Comparison of ENCODE assay signal across 10 cellular contexts in genomic region chr22:19718255-19719054, GRCh38. TPM values are rescaled to one million over a fixed set of nuclear protein-coding genes. Genes with fewer than 3 reads are reported as not detected.
DNase-seq lines count a peak whose midpoint lies in the region; ATAC-seq, FAIRE-seq and TF ChIP-seq lines count a peak whose summit lies in the region.
"Had no signal": no experiment of that assay in that cellular context is flagged by ENCODE, and none has a peak within 500 bp of the region (broad histone marks: within the 10 kb centered on the region; RNA-seq: fewer than 3 reads in every experiment).

No MANE protein-coding gene starts in this region.

- TF ChIP-seq CTCF in Peyer's patch (IDR thresholded peaks at IDR 0.05) (peak in 1 of 6 experiments; percentile 3), heart left ventricle (IDR thresholded peaks at IDR 0.05) (peak in 2 of 12 donors; percentile 9 to 42)

- H3K9me3 ChIP-seq in Peyer's patch (no peaks in the 10 kb centered on the region), heart left ventricle (no peaks in the 10 kb centered on the region), skeletal muscle satellite cell (replicated peaks; ENCODE audit: low read length) (no peaks in the 10 kb centered on the region)

- intact Hi-C loops in heart left ventricle (cut with DNase I) = loop anchor here in 8 of 10 donors (1.0 to 10.0 kb wide), 8 partner anchors 36 to 424 kb away; partner anchors contain the start of genes CDC45 (in 1 of the 8), CLTCL1 (in 1 of the 8) and UFD1 (in 1 of the 8)

- no peak for FAIRE-seq in GM12891 (lab: Jason Lieb, UNC)

- H3K4me1 ChIP-seq in Peyer's patch (peaks cover 4 to 41% (median 12%) of the 10 kb centered on the region in 4 donors), heart left ventricle (peaks cover 0 to 92% (median 43%) of the 10 kb centered on the region in 12 donors), skeletal muscle satellite cell (ENCODE audit: control insufficient read depth, insufficient read depth, low read length) (peaks cover 18% of the 10 kb centered on the region)

- H3K27me3 ChIP-seq in Peyer's patch = peaks cover 0 to 28% of the 10 kb centered on the region in 2 donors
- H3K27me3 ChIP-seq in heart left ventricle = peaks cover 0 to 60% (median 10%) of the 10 kb centered on the region in 9 donors
- no peaks in the 10 kb centered on the region for H3K27me3 ChIP-seq in skeletal muscle satellite cell (ENCODE audit: control insufficient read depth, insufficient read depth, low read length)

- H3K4me3 ChIP-seq in Peyer's patch (peak overlapping the region; percentile 48 to 73 (median 65)), heart left ventricle (peak overlapping the region; percentile 61 to 83 (median 66)), skeletal muscle satellite cell (ENCODE audit: low read length) (peak overlapping the region; percentile 85)

- TF ChIP-seq POLR2A in Peyer's patch (IDR thresholded peaks at IDR 0.05) (no peak), heart left ventricle (IDR thresholded peaks at IDR 0.05) (peak; percentile 7 to 28), GM12891 (IDR thresholded peaks at IDR 0.05; ENCODE audit: low read depth, low read length) (no peak)

- ATAC-seq in heart left ventricle (peak in 3 of 4 donors; percentile 1 to 39 (median 9)), HG03108 (IDR thresholded peaks at IDR 0.05; ENCODE audit: unreplicated experiment) (no peak), HG03565 (IDR thresholded peaks at IDR 0.05; ENCODE audit: unreplicated experiment) (no peak)

- WGBS in heart left ventricle, 4 donors = 0 to 1% (median 1%) methylated on average over 51 to 105 of the region's 105 CpGs

- H3K9ac ChIP-seq in skeletal muscle satellite cell (ENCODE audit: low read depth, low read length) = peak overlapping the region; percentile 81

- peak overlapping the region; percentile 100 for H3K4me2 ChIP-seq in skeletal muscle satellite cell (ENCODE audit: low read length)

- H3K27ac ChIP-seq in Peyer's patch = peak overlapping the region in 3 of 4 donors; percentile 10 to 35 (median 25)
- peak overlapping the region; percentile 74 to 99 (median 91) for H3K27ac ChIP-seq in heart left ventricle

- no peaks in the 10 kb centered on the region for H3K36me3 ChIP-seq in Peyer's patch
- peaks cover 0 to 29% (median 14%) of the 10 kb centered on the region in 9 donors for H3K36me3 ChIP-seq in heart left ventricle
- peaks cover 15% of the 10 kb centered on the region for H3K36me3 ChIP-seq in skeletal muscle satellite cell (ENCODE audit: insufficient read depth, low read length)

- DNase-seq in NCI-H1436 (lab: John Stamatoyannopoulos, UW) (peak; percentile 26), NCI-H1436 treated with DMSO at 0.1 percent for 48 hours (lab: John Stamatoyannopoulos, UW) (no peak), Peyer's patch (no peak), heart left ventricle (peak in 1 of 5 donors; percentile 68), GM12891 (ENCODE audit: insufficient read length, low spot score) (no peak)

TF ChIP-seq in GM12891, 5 proteins besides CTCF, POLR2A, EP300 and RAD21:
- no peak for TF ChIP-seq POU2F2 (IDR thresholded peaks at IDR 0.05; ENCODE audit: low read depth, low read length)
- no peak for TF ChIP-seq POLR2AphosphoS5 (IDR thresholded peaks at IDR 0.05; ENCODE audit: low read depth, low read length)
- no peak for TF ChIP-seq TAF1 (IDR thresholded peaks at IDR 0.05; ENCODE audit: low read depth, low read length)

RNA-seq across cellular contexts. Expression of gene SEPTIN5, which starts 4.2 kb away (rescaled TPM):
- total RNA-seq in Peyer's patch (10 to 100 TPM in 1 of 4 donors, 1 to 10 TPM in 3; 2.8 to 20.6 (median 5.0) TPM), heart left ventricle (100 to 1,000 TPM in 7 of 9 donors, 10 to 100 TPM in 2; 88.3 to 272 (median 156) TPM)
- 100 to 1,000 TPM in 1 of 2 donors, 10 to 100 TPM in 1; 75.7 to 127 TPM for polyA plus RNA-seq in heart left ventricle
- total RNA-seq in skeletal muscle satellite cell (2012; rRNA removed) = 5.1 and 5.7 TPM in 2 replicates
- polyA plus RNA-seq in GM12891 (2012; ENCODE audit: low read depth, missing spikeins) = 0.74 TPM
- polyA plus RNA-seq: CD4-positive, CD25-positive, alpha-beta regulatory T cell had no signal

RNA-seq across cellular contexts. Expression of gene GP1BB, which starts 4.9 kb away (rescaled TPM):
- 1 to 10 TPM; 1.1 to 9.1 (median 2.0) TPM for total RNA-seq in Peyer's patch
- 10 to 100 TPM in 3 of 9 donors, 1 to 10 TPM in 3, not detected in 3; 1.4 to 52.2 (median 10.7) TPM for total RNA-seq in heart left ventricle
- 10 to 100 TPM in 1 of 2 donors, 1 to 10 TPM in 1; 6.5 to 30.4 TPM for polyA plus RNA-seq in heart left ventricle
- 1.3 TPM in 1 of 2 replicates, not detected in the other for total RNA-seq in skeletal muscle satellite cell (2012; rRNA removed)
- not detected for polyA plus RNA-seq in GM12891 (2012; ENCODE audit: low read depth, missing spikeins)
- polyA plus RNA-seq: CD4-positive, CD25-positive, alpha-beta regulatory T cell had no signal

RNA-seq across cellular contexts. Expression of gene TBX1, which starts 42.1 kb away (rescaled TPM):
- total RNA-seq in Peyer's patch = 1 to 10 TPM in 2 of 4 donors, under 1 TPM in 1, not detected in 1; 0.70 to 4.1 (median 1.1) TPM
- total RNA-seq in heart left ventricle = 1 to 10 TPM in 4 of 9 donors, under 1 TPM in 4, not detected in 1; 0.28 to 3.1 (median 1.2) TPM
- under 1 TPM; 0.11 to 0.95 TPM for polyA plus RNA-seq in heart left ventricle
- 1.1 TPM in 1 of 2 replicates, not detected in the other for total RNA-seq in skeletal muscle satellite cell (2012; rRNA removed)
- polyA plus RNA-seq in GM12891 (2012; ENCODE audit: low read depth, missing spikeins) = not detected
- total RNA-seq: activated CD8-positive, alpha-beta memory T cell treated with anti-CD3 and anti-CD28 coated beads for 36 hours; CD4-positive, CD25-positive, alpha-beta regulatory T cell had no signal
- polyA plus RNA-seq: CD4-positive, CD25-positive, alpha-beta regulatory T cell had no signal

Comparison
In these comparisons a context has a peak if more than half of its experiments do, and no peak if none do; other contexts are left out.
1. POLR2A ChIP-seq: peak in heart left ventricle (2 of 2); none in Peyer's patch (0 of 2) and GM12891 (single experiment).
2. ATAC-seq: peak in heart left ventricle (3 of 4); none in HG03108 (single experiment) and HG03565 (single experiment).
3. RNA of gene SEPTIN5, which starts 4.2 kb away (total RNA-seq): 88.3 to 272 TPM in heart left ventricle; 2.8 to 20.6 TPM in Peyer's patch; every median in the first group is over 4 times any median in the second.
4. Peak in every context shown above with its lines, with median percentiles within 50 percentile points of each other: H3K4me3 ChIP-seq.